In genomic region chr16:70476272-70477020, GRCh38 we compare ENCODE assay signal across 8 cellular contexts. TPM values are rescaled to one million over a fixed set of nuclear protein-coding genes. Genes with fewer than 3 reads are reported as not detected.
DNase-seq lines count a peak whose midpoint lies in the region; ATAC-seq and TF ChIP-seq lines count a peak whose summit lies in the region.

No MANE protein-coding gene starts in this region.

- H3K36me3 ChIP-seq in OCI-LY3 (replicated peaks; ENCODE audit: low read depth, low read length): peaks cover 39% of the 10 kb centered on the region
- no peaks in the 10 kb centered on the region for H3K36me3 ChIP-seq in colonic mucosa
- H3K36me3 ChIP-seq in skeletal muscle satellite cell (ENCODE audit: insufficient read depth, low read length): peaks cover 38% of the 10 kb centered on the region

- H3K79me2 ChIP-seq in OCI-LY3 (ENCODE audit: low read length): no peaks in the 10 kb centered on the region

- peaks cover 70% of the 10 kb centered on the region for H3K4me1 ChIP-seq in OCI-LY3 (ENCODE audit: low read length)
- no peaks in the 10 kb centered on the region for H3K4me1 ChIP-seq in colonic mucosa
- H3K4me1 ChIP-seq in skeletal muscle satellite cell (ENCODE audit: control insufficient read depth, insufficient read depth, low read length): peaks cover 12% of the 10 kb centered on the region

- TF ChIP-seq CTCF in AG10803 (conservative IDR thresholded peaks at IDR 0.05; ENCODE audit: low read length): no peak
- no peak for TF ChIP-seq CTCF in OCI-LY3 (IDR thresholded peaks at IDR 0.05; ENCODE audit: low read depth, low read length)
- no peak for TF ChIP-seq CTCF in colonic mucosa (IDR thresholded peaks at IDR 0.05)

- H3K4me2 ChIP-seq in OCI-LY3 (ENCODE audit: low read length) (peak overlapping the region; percentile 60), skeletal muscle satellite cell (ENCODE audit: low read length) (peak overlapping the region; percentile 44)

- H3K27me3 ChIP-seq in OCI-LY3 (ENCODE audit: low read depth, low read length) (no peaks in the 10 kb centered on the region), colonic mucosa (no peaks in the 10 kb centered on the region), skeletal muscle satellite cell (ENCODE audit: control insufficient read depth, insufficient read depth, low read length) (no peaks in the 10 kb centered on the region)

- no peak overlapping the region for H2AFZ ChIP-seq in OCI-LY3 (ENCODE audit: low read depth, low read length)

- no peak overlapping the region for H3K4me3 ChIP-seq in AG10803 (ENCODE audit: low read length)
- H3K4me3 ChIP-seq in OCI-LY3 (ENCODE audit: low read length): peak overlapping the region; percentile 35
- H3K4me3 ChIP-seq in colonic mucosa: no peak overlapping the region
- H3K4me3 ChIP-seq in skeletal muscle satellite cell (ENCODE audit: low read length): no peak overlapping the region

- H3K27ac ChIP-seq in OCI-LY3 (ENCODE audit: low read length) (peak overlapping the region; percentile 98), colonic mucosa (no peak overlapping the region)

- ATAC-seq in GM18868 (IDR thresholded peaks at IDR 0.05; ENCODE audit: unreplicated experiment) (peak; percentile 94), HG02981 (IDR thresholded peaks at IDR 0.05; ENCODE audit: unreplicated experiment) (peak; percentile 89)

- no peaks in the 10 kb centered on the region for H4K20me1 ChIP-seq in OCI-LY3 (ENCODE audit: insufficient read depth, low read length)

- H3K9me3 ChIP-seq in OCI-LY3 (ENCODE audit: insufficient read depth, low read length): no peaks in the 10 kb centered on the region
- H3K9me3 ChIP-seq in colonic mucosa: no peaks in the 10 kb centered on the region
- no peaks in the 10 kb centered on the region for H3K9me3 ChIP-seq in skeletal muscle satellite cell (replicated peaks; ENCODE audit: low read length)

- intact Hi-C loops in colonic mucosa (cut with DNase I): no loop called here

- peak overlapping the region; percentile 71; the same call in 1 of the 2 replicates for H3K9ac ChIP-seq in OCI-LY3 (ENCODE audit: low read length)
- H3K9ac ChIP-seq in colonic mucosa (ENCODE audit: low read depth in 2 of 2, low read length in 2 of 2): peak overlapping the region; percentile 2 to 26
- peak overlapping the region; percentile 71 for H3K9ac ChIP-seq in skeletal muscle satellite cell (ENCODE audit: low read depth, low read length)

- DNase-seq in AG10803 (ENCODE audit: low read depth): peak; percentile 77
- DNase-seq in colonic mucosa: no peak
- DNase-seq in AML-193 (lab: John Stamatoyannopoulos, UW): no peak
- DNase-seq in NCI-H2227 (lab: John Stamatoyannopoulos, UW; ENCODE audit: unreplicated experiment): no peak

RNA-seq across cellular contexts. Expression of gene FCSK, which starts 22.1 kb away (rescaled TPM):
- 10 to 100 TPM; 31.3 to 38.8 TPM for total RNA-seq in colonic mucosa
- total RNA-seq in skeletal muscle satellite cell (2012; rRNA removed): 3.7 and 7.6 TPM in 2 replicates

RNA-seq across cellular contexts. Expression of gene ST3GAL2, which starts 37.5 kb away (rescaled TPM):
- total RNA-seq in colonic mucosa: 1 to 10 TPM; 6.9 to 8.1 TPM
- 20.8 and 22.5 TPM in 2 replicates for total RNA-seq in skeletal muscle satellite cell (2012; rRNA removed)

RNA-seq across cellular contexts. Expression of gene COG4, which starts 46.9 kb away (rescaled TPM):
- total RNA-seq in colonic mucosa: 10 to 100 TPM; 54.8 to 84.7 TPM
- 34.0 and 53.5 TPM in 2 replicates for total RNA-seq in skeletal muscle satellite cell (2012; rRNA removed)

RNA-seq across cellular contexts. Expression of gene SF3B3, which starts 47.2 kb away (rescaled TPM):
- 100 to 1,000 TPM; 182 to 369 TPM for total RNA-seq in colonic mucosa
- 133 and 140 TPM in 2 replicates for total RNA-seq in skeletal muscle satellite cell (2012; rRNA removed)

Comparison
In these comparisons a context has a peak if more than half of its experiments do, and no peak if none do; other contexts are left out.
1. H3K9ac ChIP-seq: peak in every context shown above with its lines; median percentile 71 in OCI-LY3; 71 in skeletal muscle satellite cell; 14 in colonic mucosa.